ENCODE assay signal across 11 cellular contexts in genomic region chr3:31196881-31197364, GRCh38.
DNase-seq lines count a peak whose midpoint lies in the region; TF ChIP-seq lines count a peak whose summit lies in the region.
"Had no signal": no experiment of that assay in that cellular context is flagged by ENCODE, and none has a peak within 500 bp of the region (broad histone marks: within the 10 kb centered on the region; RNA-seq: fewer than 3 reads in every experiment).

No MANE protein-coding gene starts in this region.

- no peaks in the 10 kb centered on the region for H3K4me1 ChIP-seq in ovary (ENCODE audit: insufficient read depth)
- H3K4me1 ChIP-seq: adrenal gland had no signal

- H3K27ac ChIP-seq in SK-N-MC (peak overlapping the region; percentile 42; the same call in 1 of the 2 replicates), ovary (no peak overlapping the region)

- WGBS in ovary, 3 donors = 9 to 15% (median 10%) methylated on average over 7 of the region's 7 CpGs

- H3K9me3 ChIP-seq in SK-N-MC (ENCODE audit: low read depth, low read length) = no peaks in the 10 kb centered on the region
- no peaks in the 10 kb centered on the region for H3K9me3 ChIP-seq in ovary
- H3K9me3 ChIP-seq: adrenal gland had no signal

- intact Hi-C loops in ovary (cut with DNase I) = no loop called here

- TF ChIP-seq EP300 in ovary (IDR thresholded peaks at IDR 0.05) = no peak

- H3K27me3 ChIP-seq in ovary = no peaks in the 10 kb centered on the region
- H3K27me3 ChIP-seq: adrenal gland had no signal

- H3K4me3 ChIP-seq in SK-N-MC (peak overlapping the region; percentile 5; the same call in 1 of the 2 replicates), fibroblast of villous mesenchyme (ENCODE audit: low read depth, low read length) (no peak overlapping the region), ovary (no peak overlapping the region)
- H3K4me3 ChIP-seq: adrenal gland had no signal

- DNase-seq in DMS 273 (lab: John Stamatoyannopoulos, UW; ENCODE audit: unreplicated experiment) (peak; percentile 90), SK-N-MC (ENCODE audit: low read depth, low spot score) (peak; percentile 30), fibroblast of villous mesenchyme (ENCODE audit: low read depth) (peak; percentile 48), ovary (peak in 4 of 5 donors; percentile 34 to 61 (median 48)), OCI-M1 (lab: John Stamatoyannopoulos, UW) (no peak), NCI-H1048 (lab: John Stamatoyannopoulos, UW) (no peak), NCI-H510A (lab: John Stamatoyannopoulos, UW) (no peak), C1 segment of cervical spinal cord (lab: John Stamatoyannopoulos, UW) (no peak)
- DNase-seq: activated CD4-positive, alpha-beta T cell treated with anti-CD3 and anti-CD28 coated beads, Interleukin-2, amount 10 ng/mL, durations not matched to agents 7 days and 5 days; CD4-positive, alpha-beta T cell had no signal

- no peak for TF ChIP-seq POLR2A in ovary (IDR thresholded peaks at IDR 0.05)

- H3K36me3 ChIP-seq in SK-N-MC (ENCODE audit: insufficient read depth, low read length) (no peaks in the 10 kb centered on the region), ovary (no peaks in the 10 kb centered on the region)
- H3K36me3 ChIP-seq: adrenal gland had no signal

- no peak for TF ChIP-seq CTCF in fibroblast of villous mesenchyme (IDR thresholded peaks at IDR 0.05; ENCODE audit: insufficient read depth, low read depth, low read length)
- TF ChIP-seq CTCF in ovary (IDR thresholded peaks at IDR 0.05) = no peak

- no peak overlapping the region for H3K9ac ChIP-seq in SK-N-MC (ENCODE audit: insufficient read length)

Comparison
In these comparisons a context has a peak if more than half of its experiments do, and no peak if none do; other contexts are left out.
1. DNase-seq: peak in DMS 273 (single experiment), SK-N-MC (single experiment), fibroblast of villous mesenchyme (single experiment) and ovary (4 of 5); none in OCI-M1 (single experiment), NCI-H1048 (single experiment), NCI-H510A (single experiment) and C1 segment of cervical spinal cord (0 of 14).